Comparison of ENCODE assay signal across 1 cellular context in the genomic region with DNA sequence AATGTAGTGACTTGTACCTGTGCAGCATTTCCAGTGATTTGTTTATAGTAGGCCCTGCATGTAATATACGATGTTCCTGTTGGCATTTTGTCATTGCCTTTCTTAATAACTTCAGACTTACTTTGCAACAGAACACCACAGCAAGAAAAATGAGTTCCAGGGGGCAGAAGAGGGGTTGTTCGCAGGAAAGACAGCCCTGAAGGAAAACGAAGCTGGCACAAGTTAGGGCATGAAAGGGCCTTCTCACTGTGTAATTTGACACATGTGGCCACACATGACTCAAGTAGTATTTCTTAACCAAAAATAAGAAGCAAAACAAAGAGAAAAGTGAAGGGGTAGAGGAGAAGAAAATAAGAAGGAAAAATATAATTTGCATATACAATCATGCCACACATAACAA.
TF ChIP-seq lines count a peak whose summit lies in the region.

No MANE protein-coding gene starts in this region.

TF ChIP-seq in WTC11, 78 proteins besides CTCF, POLR2A, EP300 and RAD21 (continued from another document):
- TF ChIP-seq ZBTB21 (CRISPR knock-in tag; IDR thresholded peaks at IDR 0.05; ENCODE audit: borderline replicate concordance) (no peak), ZNF671 (CRISPR knock-in tag; IDR thresholded peaks at IDR 0.05) (no peak), CREB1 (CRISPR knock-in tag; IDR thresholded peaks at IDR 0.05) (no peak), RELA (CRISPR knock-in tag; IDR thresholded peaks at IDR 0.05; ENCODE audit: borderline replicate concordance) (no peak), TP53 (CRISPR knock-in tag; IDR thresholded peaks at IDR 0.05) (no peak), ZNF263 (CRISPR knock-in tag; IDR thresholded peaks at IDR 0.05; ENCODE audit: low read depth) (no peak)
- TF ChIP-seq, protein P1, sequence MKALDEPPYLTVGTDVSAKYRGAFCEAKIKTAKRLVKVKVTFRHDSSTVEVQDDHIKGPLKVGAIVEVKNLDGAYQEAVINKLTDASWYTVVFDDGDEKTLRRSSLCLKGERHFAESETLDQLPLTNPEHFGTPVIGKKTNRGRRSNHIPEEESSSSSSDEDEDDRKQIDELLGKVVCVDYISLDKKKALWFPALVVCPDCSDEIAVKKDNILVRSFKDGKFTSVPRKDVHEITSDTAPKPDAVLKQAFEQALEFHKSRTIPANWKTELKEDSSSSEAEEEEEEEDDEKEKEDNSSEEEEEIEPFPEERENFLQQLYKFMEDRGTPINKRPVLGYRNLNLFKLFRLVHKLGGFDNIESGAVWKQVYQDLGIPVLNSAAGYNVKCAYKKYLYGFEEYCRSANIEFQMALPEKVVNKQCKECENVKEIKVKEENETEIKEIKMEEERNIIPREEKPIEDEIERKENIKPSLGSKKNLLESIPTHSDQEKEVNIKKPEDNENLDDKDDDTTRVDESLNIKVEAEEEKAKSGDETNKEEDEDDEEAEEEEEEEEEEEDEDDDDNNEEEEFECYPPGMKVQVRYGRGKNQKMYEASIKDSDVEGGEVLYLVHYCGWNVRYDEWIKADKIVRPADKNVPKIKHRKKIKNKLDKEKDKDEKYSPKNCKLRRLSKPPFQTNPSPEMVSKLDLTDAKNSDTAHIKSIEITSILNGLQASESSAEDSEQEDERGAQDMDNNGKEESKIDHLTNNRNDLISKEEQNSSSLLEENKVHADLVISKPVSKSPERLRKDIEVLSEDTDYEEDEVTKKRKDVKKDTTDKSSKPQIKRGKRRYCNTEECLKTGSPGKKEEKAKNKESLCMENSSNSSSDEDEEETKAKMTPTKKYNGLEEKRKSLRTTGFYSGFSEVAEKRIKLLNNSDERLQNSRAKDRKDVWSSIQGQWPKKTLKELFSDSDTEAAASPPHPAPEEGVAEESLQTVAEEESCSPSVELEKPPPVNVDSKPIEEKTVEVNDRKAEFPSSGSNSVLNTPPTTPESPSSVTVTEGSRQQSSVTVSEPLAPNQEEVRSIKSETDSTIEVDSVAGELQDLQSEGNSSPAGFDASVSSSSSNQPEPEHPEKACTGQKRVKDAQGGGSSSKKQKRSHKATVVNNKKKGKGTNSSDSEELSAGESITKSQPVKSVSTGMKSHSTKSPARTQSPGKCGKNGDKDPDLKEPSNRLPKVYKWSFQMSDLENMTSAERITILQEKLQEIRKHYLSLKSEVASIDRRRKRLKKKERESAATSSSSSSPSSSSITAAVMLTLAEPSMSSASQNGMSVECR (CRISPR knock-in tag; IDR thresholded peaks at IDR 0.05; ENCODE audit: borderline replicate concordance) = no peak
- TF ChIP-seq, protein P2, sequence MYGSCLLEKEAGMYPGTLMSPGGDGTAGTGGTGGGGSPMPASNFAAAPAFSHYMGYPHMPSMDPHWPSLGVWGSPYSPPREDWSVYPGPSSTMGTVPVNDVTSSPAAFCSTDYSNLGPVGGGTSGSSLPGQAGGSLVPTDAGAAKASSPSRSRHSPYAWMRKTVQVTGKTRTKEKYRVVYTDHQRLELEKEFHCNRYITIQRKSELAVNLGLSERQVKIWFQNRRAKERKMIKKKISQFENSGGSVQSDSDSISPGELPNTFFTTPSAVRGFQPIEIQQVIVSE (CRISPR knock-in tag; IDR thresholded peaks at IDR 0.05; ENCODE audit: borderline replicate concordance) = no peak
- TF ChIP-seq, protein P3, sequence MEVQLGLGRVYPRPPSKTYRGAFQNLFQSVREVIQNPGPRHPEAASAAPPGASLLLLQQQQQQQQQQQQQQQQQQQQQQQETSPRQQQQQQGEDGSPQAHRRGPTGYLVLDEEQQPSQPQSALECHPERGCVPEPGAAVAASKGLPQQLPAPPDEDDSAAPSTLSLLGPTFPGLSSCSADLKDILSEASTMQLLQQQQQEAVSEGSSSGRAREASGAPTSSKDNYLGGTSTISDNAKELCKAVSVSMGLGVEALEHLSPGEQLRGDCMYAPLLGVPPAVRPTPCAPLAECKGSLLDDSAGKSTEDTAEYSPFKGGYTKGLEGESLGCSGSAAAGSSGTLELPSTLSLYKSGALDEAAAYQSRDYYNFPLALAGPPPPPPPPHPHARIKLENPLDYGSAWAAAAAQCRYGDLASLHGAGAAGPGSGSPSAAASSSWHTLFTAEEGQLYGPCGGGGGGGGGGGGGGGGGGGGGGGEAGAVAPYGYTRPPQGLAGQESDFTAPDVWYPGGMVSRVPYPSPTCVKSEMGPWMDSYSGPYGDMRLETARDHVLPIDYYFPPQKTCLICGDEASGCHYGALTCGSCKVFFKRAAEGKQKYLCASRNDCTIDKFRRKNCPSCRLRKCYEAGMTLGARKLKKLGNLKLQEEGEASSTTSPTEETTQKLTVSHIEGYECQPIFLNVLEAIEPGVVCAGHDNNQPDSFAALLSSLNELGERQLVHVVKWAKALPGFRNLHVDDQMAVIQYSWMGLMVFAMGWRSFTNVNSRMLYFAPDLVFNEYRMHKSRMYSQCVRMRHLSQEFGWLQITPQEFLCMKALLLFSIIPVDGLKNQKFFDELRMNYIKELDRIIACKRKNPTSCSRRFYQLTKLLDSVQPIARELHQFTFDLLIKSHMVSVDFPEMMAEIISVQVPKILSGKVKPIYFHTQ (CRISPR knock-in tag; IDR thresholded peaks at IDR 0.05) = no peak
- TF ChIP-seq, protein P4, sequence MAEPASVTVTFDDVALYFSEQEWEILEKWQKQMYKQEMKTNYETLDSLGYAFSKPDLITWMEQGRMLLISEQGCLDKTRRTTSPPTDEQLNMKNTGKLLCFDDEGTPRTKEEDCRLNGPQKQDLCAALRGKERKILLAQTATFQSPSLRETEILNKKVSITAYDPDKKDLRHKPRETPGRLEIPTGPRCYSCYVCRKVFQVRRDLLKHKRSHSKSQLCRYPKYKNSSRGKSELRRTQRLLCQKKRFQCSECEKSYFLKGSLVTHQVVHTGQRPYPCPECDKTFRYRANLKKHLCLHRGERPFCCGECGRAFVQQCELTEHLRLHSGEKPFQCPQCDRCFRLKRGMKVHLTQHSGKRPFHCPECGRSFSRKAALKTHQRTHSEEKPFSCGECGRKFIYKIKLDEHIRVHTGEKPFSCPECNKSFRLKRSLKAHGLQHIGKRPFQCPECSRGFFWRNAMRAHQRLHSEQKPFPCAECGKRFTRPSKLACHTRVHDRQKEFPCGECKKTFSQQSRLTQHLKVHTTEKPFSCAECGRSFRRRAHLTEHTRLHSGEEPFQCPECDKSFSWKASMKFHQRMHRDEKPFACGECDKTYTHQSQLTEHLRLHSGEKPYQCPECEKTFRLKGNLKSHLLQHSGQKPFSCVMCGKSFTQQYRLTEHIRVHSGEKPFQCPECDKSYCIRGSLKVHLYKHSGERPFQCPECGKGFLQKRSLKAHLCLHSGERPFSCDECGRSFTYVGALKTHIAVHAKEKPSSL (CRISPR knock-in tag; conservative IDR thresholded peaks at IDR 0.05) = no peak
TF ChIP-seq in WTC11: peak in this region for 0.
